In the genomic region with DNA sequence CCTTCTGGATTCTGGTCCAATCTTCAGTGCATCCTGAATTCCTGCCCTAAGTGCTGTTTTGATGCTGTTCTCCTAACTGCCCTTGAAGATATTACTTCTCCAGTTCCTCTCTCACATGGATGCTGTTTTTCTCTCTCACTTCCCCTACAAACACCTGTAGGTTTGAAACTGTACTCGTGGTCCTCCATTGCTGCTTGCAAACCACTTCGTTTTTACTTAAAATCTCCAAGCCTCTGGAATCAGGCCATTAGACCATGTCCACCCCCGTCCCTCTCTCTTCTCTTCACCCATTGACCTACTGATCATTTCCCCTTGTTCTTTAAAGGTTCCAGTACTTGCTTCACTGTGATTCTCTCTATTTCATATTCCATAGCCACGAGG, we compare ENCODE assay signal across 13 cellular contexts.
DNase-seq lines count a peak whose midpoint lies in the region; ATAC-seq and TF ChIP-seq lines count a peak whose summit lies in the region.
"Had no signal": no experiment of that assay in that cellular context is flagged by ENCODE, and none has a peak within 500 bp of the region (broad histone marks: within the 10 kb centered on the region; RNA-seq: fewer than 3 reads in every experiment).

No MANE protein-coding gene starts in this region.

- no CpG with 5 or more reads among the region's 4 CpGs for WGBS in mesendoderm (ENCODE audit: extremely low coverage, insufficient coverage, low lambda C conversion rate)

- no peak overlapping the region for H3K23ac ChIP-seq in mesendoderm (ENCODE audit: low read length)

- peak; percentile 58 for DNase-seq in GM06990 (ENCODE audit: extremely low read depth, insufficient read length)
- DNase-seq in Ammon's horn (ENCODE audit: low spot score): no peak
- DNase-seq in activated CD4-positive, alpha-beta T cell treated with anti-CD3 and anti-CD28 coated beads, Interleukin-2, amount 50 U/mL, for 4 hours: no peak
- no peak for DNase-seq in Kasumi-1 (lab: John Stamatoyannopoulos, UW)
- DNase-seq in mesendoderm: no peak
- DNase-seq: activated CD4-positive, alpha-beta T cell treated with anti-CD3 and anti-CD28 coated beads for 4 hours; GDM1; left cardiac atrium; SHP77 treated with DMSO at 0.1 percent for 48 hours had no signal

- H2AK5ac ChIP-seq in mesendoderm (ENCODE audit: low read length): no peak overlapping the region

- no peaks in the 10 kb centered on the region for H3K4me1 ChIP-seq in mesendoderm (ENCODE audit: control insufficient read depth, low read depth, low read length)

- no peak overlapping the region for H3K27ac ChIP-seq in mesendoderm (ENCODE audit: low read depth, low read length)

- H3K79me2 ChIP-seq in mesendoderm (ENCODE audit: control insufficient read depth, insufficient read depth, low read length): no peaks in the 10 kb centered on the region

- peak overlapping the region; percentile 31 for H3K4me3 ChIP-seq in GM06990 (replicated peaks; ENCODE audit: low read depth, low read length)
- no peak overlapping the region for H3K4me3 ChIP-seq in mesendoderm (ENCODE audit: low read length)

- no peak overlapping the region for H2BK5ac ChIP-seq in mesendoderm (ENCODE audit: low read length)

- H3K56ac ChIP-seq in mesendoderm (ENCODE audit: low read length): no peak overlapping the region

- H3K9ac ChIP-seq in mesendoderm (ENCODE audit: low read length): no peak overlapping the region

- H2BK15ac ChIP-seq in mesendoderm (replicated peaks; ENCODE audit: low read depth): no peak overlapping the region

- H4K8ac ChIP-seq in mesendoderm (ENCODE audit: low read depth, low read length): no peak overlapping the region

- no peaks in the 10 kb centered on the region for H3K79me1 ChIP-seq in mesendoderm (ENCODE audit: low read length)

- H2BK120ac ChIP-seq in mesendoderm (ENCODE audit: low read depth, low read length): no peak overlapping the region

- ATAC-seq in GM19025 (IDR thresholded peaks at IDR 0.05; ENCODE audit: low read depth, unreplicated experiment) (peak; percentile 31), HG02588 (IDR thresholded peaks at IDR 0.05; ENCODE audit: unreplicated experiment) (peak; percentile 37), HG03280 (IDR thresholded peaks at IDR 0.05; ENCODE audit: unreplicated experiment) (peak; percentile 47)
- ATAC-seq: activated naive CD4-positive, alpha-beta T cell treated with anti-CD3 and anti-CD28 coated beads, Interleukin-2, amount 50 U/mL, for 72 hours; left cardiac atrium had no signal

- no peak overlapping the region for H3K4me2 ChIP-seq in mesendoderm (ENCODE audit: low read length)

- no peak overlapping the region for H3K4ac ChIP-seq in mesendoderm (ENCODE audit: low read depth, low read length)

- H3K18ac ChIP-seq in mesendoderm (ENCODE audit: low read length): no peak overlapping the region

- H3K27me3 ChIP-seq in GM06990 (replicated peaks; ENCODE audit: control insufficient read depth, insufficient read depth, low read length) (no peaks in the 10 kb centered on the region), mesendoderm (ENCODE audit: insufficient read depth, low read length, poor library complexity) (no peaks in the 10 kb centered on the region)

- H3K36me3 ChIP-seq in GM06990 (ENCODE audit: control insufficient read depth, insufficient read depth, low read length) (no peaks in the 10 kb centered on the region), mesendoderm (ENCODE audit: control insufficient read depth, insufficient read depth, low read length) (no peaks in the 10 kb centered on the region)

- H4K5ac ChIP-seq in mesendoderm (ENCODE audit: low read length): no peak overlapping the region

- no peak for TF ChIP-seq CTCF in GM06990 (IDR thresholded peaks at IDR 0.05; ENCODE audit: insufficient read depth, low read length, poor library complexity, severe bottlenecking)
